In the genomic region with DNA sequence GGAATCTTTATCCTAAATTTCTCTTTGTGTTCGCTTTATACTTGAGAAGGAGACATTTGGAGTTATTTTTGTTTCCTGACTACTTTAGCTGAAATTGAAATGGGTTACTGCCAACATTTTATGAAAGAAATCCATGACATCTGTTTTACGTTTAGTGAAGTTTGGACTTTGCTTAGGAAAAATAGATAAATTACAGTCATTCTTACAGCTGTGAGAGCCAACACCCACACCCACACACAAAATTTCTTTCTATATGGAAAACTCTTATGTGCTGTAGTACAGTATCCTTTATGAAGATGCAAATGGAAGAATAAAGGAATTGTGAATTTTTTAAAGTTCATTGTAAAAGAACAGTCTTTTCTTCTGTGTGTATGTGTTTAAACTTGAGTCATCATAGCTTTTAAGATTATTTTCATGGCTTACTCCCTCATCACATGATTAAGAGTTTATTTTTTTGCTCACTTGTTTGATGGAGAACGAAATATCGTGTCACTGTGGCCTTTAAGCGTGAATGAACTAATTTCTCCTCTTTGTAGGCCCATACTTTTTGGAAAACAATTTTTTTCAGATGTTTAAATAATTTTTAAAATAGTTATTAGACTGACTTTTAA, we compare ENCODE assay signal across 17 cellular contexts. TPM values are rescaled to one million over a fixed set of nuclear protein-coding genes. Genes with fewer than 3 reads are reported as not detected.
A peak's percentile ranks its signal among the peaks of the same experiment; 100 is the strongest.
DNase-seq lines count a peak whose midpoint lies in the region; ATAC-seq and TF ChIP-seq lines count a peak whose summit lies in the region.
"Had no signal": no experiment of that assay in that cellular context is flagged by ENCODE, and none has a peak within 500 bp of the region (broad histone marks: within the 10 kb centered on the region; RNA-seq: fewer than 3 reads in every experiment).

No MANE protein-coding gene starts in this region.

- H3K27me3 ChIP-seq in left lung: no peaks in the 10 kb centered on the region
- no peaks in the 10 kb centered on the region for H3K27me3 ChIP-seq in stomach
- no peaks in the 10 kb centered on the region for H3K27me3 ChIP-seq in MM.1S (replicated peaks; ENCODE audit: insufficient read depth, low read length)
- H3K27me3 ChIP-seq: upper lobe of right lung had no signal

- H3K9me2 ChIP-seq in MM.1S (replicated peaks; ENCODE audit: insufficient read depth, low read length): no peaks in the 10 kb centered on the region

- H3K27ac ChIP-seq in left lung (peak overlapping the region in 1 of 2 donors; percentile 67), stomach (peak overlapping the region in 4 of 5 donors; percentile 17 to 70 (median 53)), MM.1S (ENCODE audit: low read length) (no peak overlapping the region)
- H3K27ac ChIP-seq: upper lobe of right lung had no signal

- peak overlapping the region in 2 of 6 donors; percentile 58 to 64 for H3K27ac Mint-ChIP-seq in immature natural killer cell
- H3K27ac Mint-ChIP-seq in activated CD8-positive, alpha-beta T cell treated with anti-CD3 and anti-CD28 coated beads for 36 hours: no peak overlapping the region
- H3K27ac Mint-ChIP-seq: activated naive CD8-positive, alpha-beta T cell treated with anti-CD3 and anti-CD28 coated beads for 36 hours; CD4-positive, alpha-beta memory T cell had no signal

- H3K27me3 Mint-ChIP-seq in immature natural killer cell (ENCODE audit: low read depth in 3 of 3): no peaks in the 10 kb centered on the region
- H3K27me3 Mint-ChIP-seq in activated CD8-positive, alpha-beta T cell treated with anti-CD3 and anti-CD28 coated beads for 36 hours: no peaks in the 10 kb centered on the region
- H3K27me3 Mint-ChIP-seq: activated naive CD8-positive, alpha-beta T cell treated with anti-CD3 and anti-CD28 coated beads for 36 hours; CD4-positive, alpha-beta memory T cell had no signal

- H3K9me3 ChIP-seq in left lung (peaks cover 0 to 14% of the 10 kb centered on the region in 2 donors), stomach (peaks cover 5 to 10% (median 9%) of the 10 kb centered on the region in 4 donors), MM.1S (replicated peaks; ENCODE audit: insufficient read depth, low read length) (no peaks in the 10 kb centered on the region)
- H3K9me3 ChIP-seq: upper lobe of right lung had no signal

- no peaks in the 10 kb centered on the region for H3K36me3 ChIP-seq in left lung
- H3K36me3 ChIP-seq in stomach: peaks cover 0 to 6% (median 0%) of the 10 kb centered on the region in 4 donors
- H3K36me3 ChIP-seq in MM.1S (replicated peaks; ENCODE audit: insufficient read depth, low read length): no peaks in the 10 kb centered on the region
- H3K36me3 ChIP-seq: upper lobe of right lung had no signal

- no peak overlapping the region for H3K4me2 ChIP-seq in MM.1S (ENCODE audit: low read depth, low read length)

- no peaks in the 10 kb centered on the region for H3F3A ChIP-seq in MM.1S (ENCODE audit: insufficient read depth, low read length)

- intact Hi-C loops in left lung (cut with DNase I): no loop called here
- intact Hi-C loops in stomach (cut with DNase I; ENCODE audit: low total_unique reads): no loop called here
- intact Hi-C loops in activated CD8-positive, alpha-beta T cell treated with anti-CD3 and anti-CD28 coated beads for 36 hours (cut with micrococcal nuclease): no loop called here

- no peaks in the 10 kb centered on the region for H3K79me2 ChIP-seq in MM.1S (ENCODE audit: low read length)

- peak; percentile 33 for ATAC-seq in left lung
- ATAC-seq in activated CD8-positive, alpha-beta T cell treated with anti-CD3 and anti-CD28 coated beads for 36 hours: no peak
- ATAC-seq: upper lobe of right lung had no signal

- 60 to 78% (median 67%) methylated on average over 5 of the region's 5 CpGs for WGBS in stomach, 5 donors

- no peak overlapping the region for H3K9ac ChIP-seq in MM.1S (ENCODE audit: low read length)

- H3K4me3 ChIP-seq in left lung (no peak overlapping the region), stomach (no peak overlapping the region), MM.1S (ENCODE audit: low read length) (no peak overlapping the region)
- H3K4me3 ChIP-seq: upper lobe of right lung had no signal

- CTCF ChIA-PET in activated CD8-positive, alpha-beta T cell treated with anti-CD3 and anti-CD28 coated beads for 36 hours (lab: Charles Lee): no interaction called here

- peaks cover under 1 to 10% (median 4%) of the 10 kb centered on the region in 3 donors for H3K36me3 Mint-ChIP-seq in immature natural killer cell
- H3K36me3 Mint-ChIP-seq in activated CD8-positive, alpha-beta T cell treated with anti-CD3 and anti-CD28 coated beads for 36 hours (ENCODE audit: low read depth): peaks cover 37% of the 10 kb centered on the region

- no peak for TF ChIP-seq CTCF in left lung (IDR thresholded peaks at IDR 0.05)
- TF ChIP-seq CTCF in stomach (IDR thresholded peaks at IDR 0.05): no peak
- TF ChIP-seq CTCF in MM.1S (IDR thresholded peaks at IDR 0.05; ENCODE audit: low read length): no peak
- TF ChIP-seq CTCF in activated CD8-positive, alpha-beta T cell treated with anti-CD3 and anti-CD28 coated beads for 36 hours (IDR thresholded peaks at IDR 0.05): no peak

- no peak overlapping the region for H3K4me3 Mint-ChIP-seq in immature natural killer cell
- H3K4me3 Mint-ChIP-seq in activated CD8-positive, alpha-beta T cell treated with anti-CD3 and anti-CD28 coated beads for 36 hours: no peak overlapping the region
- H3K4me3 Mint-ChIP-seq: activated naive CD8-positive, alpha-beta T cell treated with anti-CD3 and anti-CD28 coated beads for 36 hours; CD4-positive, alpha-beta memory T cell had no signal

- no peaks in the 10 kb centered on the region for H4K20me1 ChIP-seq in MM.1S (ENCODE audit: insufficient read depth, low read length)

- TF ChIP-seq EP300 in stomach (IDR thresholded peaks at IDR 0.05): no peak

- H2AFZ ChIP-seq in MM.1S (ENCODE audit: low read length): no peak overlapping the region

- TF ChIP-seq POLR2A in stomach (IDR thresholded peaks at IDR 0.05): no peak

- H3K4me1 ChIP-seq in left lung (no peaks in the 10 kb centered on the region), stomach (peaks cover 0 to 18% (median 2%) of the 10 kb centered on the region in 4 donors), MM.1S (ENCODE audit: low read length) (no peaks in the 10 kb centered on the region)

- DNase-seq in GM04503 (ENCODE audit: low read depth): peak; percentile 51
- peak; percentile 91 for DNase-seq in dedifferentiated amniotic fluid mesenchymal stem cell (ENCODE audit: extremely low spot score)
- no peak for DNase-seq in left lung
- no peak for DNase-seq in stomach
- DNase-seq in immature natural killer cell: no peak
- no peak for DNase-seq in 8988T
- DNase-seq in MM.1S: no peak
- no peak for DNase-seq in activated CD8-positive, alpha-beta T cell treated with anti-CD3 and anti-CD28 coated beads for 36 hours
- DNase-seq: activated naive CD8-positive, alpha-beta T cell treated with anti-CD3 and anti-CD28 coated beads for 36 hours; CD4-positive, alpha-beta memory T cell; GF-D8; kidney; NCI-H345; posterior cingulate gyrus; T-helper 9 cell; upper lobe of right lung had no signal

- POLR2A ChIA-PET in activated CD8-positive, alpha-beta T cell treated with anti-CD3 and anti-CD28 coated beads for 36 hours (lab: Charles Lee): interaction anchor here (1.0 kb wide), 1 partner anchor 25 kb away, joined by 3 read pairs; a partner anchor contains a TSS

- H3K4me1 Mint-ChIP-seq in immature natural killer cell: peaks cover 27 to 34% of the 10 kb centered on the region in 2 donors
- H3K4me1 Mint-ChIP-seq in activated CD8-positive, alpha-beta T cell treated with anti-CD3 and anti-CD28 coated beads for 36 hours (ENCODE audit: low read depth): peaks cover 4% of the 10 kb centered on the region

- peaks cover 0 to 8% (median 3%) of the 10 kb centered on the region in 6 donors for H3K9me3 Mint-ChIP-seq in immature natural killer cell
- H3K9me3 Mint-ChIP-seq in activated CD8-positive, alpha-beta T cell treated with anti-CD3 and anti-CD28 coated beads for 36 hours: peaks cover 6% of the 10 kb centered on the region

RNA-seq across cellular contexts. Expression of a gene that starts 24.5 kb away (rescaled TPM):
- total RNA-seq in left lung: 1 to 10 TPM; 5.0 to 8.4 TPM
- total RNA-seq in stomach: 10 to 100 TPM in 2 of 5 donors, 1 to 10 TPM in 3; 1.3 to 37.9 (median 6.4) TPM
- 1 to 10 TPM; 1.4 to 2.9 (median 2.4) TPM for polyA plus RNA-seq in stomach
- 1 to 10 TPM; 4.5 to 9.7 (median 4.7) TPM for polyA plus RNA-seq in immature natural killer cell
- total RNA-seq in activated CD8-positive, alpha-beta T cell treated with anti-CD3 and anti-CD28 coated beads for 36 hours: 10 to 100 TPM; 22.5 to 28.7 TPM

RNA-seq across cellular contexts. Expression of a gene that starts 25.1 kb away (rescaled TPM):
- total RNA-seq in left lung (10 to 100 TPM; 23.7 to 35.1 TPM), stomach (10 to 100 TPM; 20.4 to 75.4 (median 32.1) TPM)
- polyA plus RNA-seq in stomach (10 to 100 TPM; 11.9 to 22.2 (median 14.7) TPM), immature natural killer cell (10 to 100 TPM in 2 of 3 donors, 1 to 10 TPM in 1; 7.7 to 26.3 (median 10.5) TPM)
- 10 to 100 TPM; 44.1 to 46.5 TPM for total RNA-seq in activated CD8-positive, alpha-beta T cell treated with anti-CD3 and anti-CD28 coated beads for 36 hours

RNA-seq across cellular contexts. Expression of a gene that starts 54.1 kb away (rescaled TPM):
- total RNA-seq in left lung: 10 to 100 TPM; 11.8 to 41.2 TPM
- 100 to 1,000 TPM in 1 of 5 donors, 10 to 100 TPM in 1, 1 to 10 TPM in 3; 4.6 to 138 (median 8.4) TPM for total RNA-seq in stomach
- 1 to 10 TPM in 2 of 3 donors, under 1 TPM in 1; 0.87 to 10.0 (median 5.3) TPM for polyA plus RNA-seq in stomach
- under 1 TPM in 1 of 3 donors, not detected in 2; 0.13 TPM for polyA plus RNA-seq in immature natural killer cell
- not detected for total RNA-seq in activated CD8-positive, alpha-beta T cell treated with anti-CD3 and anti-CD28 coated beads for 36 hours
- total RNA-seq: activated CD8-positive, alpha-beta memory T cell treated with anti-CD3 and anti-CD28 coated beads for 36 hours; activated naive CD8-positive, alpha-beta T cell treated with anti-CD3 and anti-CD28 coated beads for 36 hours; CD4-positive, alpha-beta memory T cell had no signal

RNA-seq across cellular contexts. Expression of a gene that starts 56.7 kb away (rescaled TPM):
- total RNA-seq in left lung: 100 to 1,000 TPM in 1 of 2 donors, 10 to 100 TPM in 1; 84.1 to 157 TPM
- total RNA-seq in stomach: 100 to 1,000 TPM in 3 of 5 donors, 10 to 100 TPM in 2; 59.5 to 328 (median 118) TPM
- polyA plus RNA-seq in stomach: 10 to 100 TPM; 11.0 to 22.2 (median 20.2) TPM
- 10 to 100 TPM; 34.3 to 69.5 (median 52.9) TPM for polyA plus RNA-seq in immature natural killer cell
- 100 to 1,000 TPM; 247 to 251 TPM for total RNA-seq in activated CD8-positive, alpha-beta T cell treated with anti-CD3 and anti-CD28 coated beads for 36 hours

Comparison
In these comparisons a context has a peak if more than half of its experiments do, and no peak if none do; other contexts are left out.
1. DNase-seq: peak in GM04503 (single experiment) and dedifferentiated amniotic fluid mesenchymal stem cell (single experiment); none in left lung (0 of 2), stomach (single experiment), immature natural killer cell (0 of 3), 8988T (single experiment), MM.1S (single experiment) and activated CD8-positive, alpha-beta T cell treated with anti-CD3 and anti-CD28 coated beads for 36 hours (single experiment).
2. RNA of a gene that starts 54.1 kb away (total RNA-seq): 11.8 to 41.2 TPM in left lung and 4.6 to 138 TPM in stomach; not detected in activated CD8-positive, alpha-beta T cell treated with anti-CD3 and anti-CD28 coated beads for 36 hours; every median in the first group is over 4 times any median in the second.